Comparison of ENCODE assay signal across 1 cellular context in genomic region chrX:57241967-57242366, GRCh38.
TF ChIP-seq lines count a peak whose summit lies in the region.

No MANE protein-coding gene starts in this region.

TF ChIP-seq in HCT116, 20 proteins besides CTCF, POLR2A, EP300 and RAD21 (continued from another document):
- TF ChIP-seq REST (IDR thresholded peaks at IDR 0.05; ENCODE audit: low read depth) = no peak
- TF ChIP-seq ELF1 (IDR thresholded peaks at IDR 0.05; ENCODE audit: borderline replicate concordance, low read depth) = no peak
- no peak for TF ChIP-seq MAX (IDR thresholded peaks at IDR 0.05)
- no peak for TF ChIP-seq SRF (IDR thresholded peaks at IDR 0.05; ENCODE audit: low read depth)
